Comparison of ENCODE assay signal across 8 cellular contexts in genomic region chr15:65305144-65305758, GRCh38. TPM values are rescaled to one million over a fixed set of nuclear protein-coding genes. Genes with fewer than 3 reads are reported as not detected.
DNase-seq lines count a peak whose midpoint lies in the region; ATAC-seq and TF ChIP-seq lines count a peak whose summit lies in the region.

No MANE protein-coding gene starts in this region.

- no peaks in the 10 kb centered on the region for H3K9me3 Mint-ChIP-seq in T-helper 2 cell treated with Interferon-gamma antibody and Interleukin-4, amounts not matched to agents 5 μg/mL and 100 μg/mL, for 36 hours

- H3K36me3 ChIP-seq in SJSA1 (no peaks in the 10 kb centered on the region), sigmoid colon (no peaks in the 10 kb centered on the region)

- no peaks in the 10 kb centered on the region for H3K9me3 ChIP-seq in SJSA1 (replicated peaks)
- no peaks in the 10 kb centered on the region for H3K9me3 ChIP-seq in sigmoid colon

- no peak for DNase-seq in T-helper 2 cell treated with Interferon-gamma antibody and Interleukin-4, amounts not matched to agents 5 μg/mL and 100 μg/mL, for 36 hours (ENCODE audit: low spot score)
- DNase-seq in T-helper 2 cell (no peak), SJSA1 (ENCODE audit: low read depth in 1 of 2, low spot score in 2 of 2) (no peak), fibroblast of the aortic adventitia (ENCODE audit: low read depth) (no peak), sigmoid colon (no peak), SHP77 (lab: John Stamatoyannopoulos, UW) (no peak), NCI-H446 treated with DMSO at 0.1 percent for 48 hours (lab: John Stamatoyannopoulos, UW) (no peak)

- peak overlapping the region; percentile 100 for H3K27ac ChIP-seq in SJSA1
- H3K27ac ChIP-seq in sigmoid colon, result peak overlapping the region; percentile 88 to 93 (median 90)

- no peaks in the 10 kb centered on the region for H3K36me3 Mint-ChIP-seq in T-helper 2 cell treated with Interferon-gamma antibody and Interleukin-4, amounts not matched to agents 5 μg/mL and 100 μg/mL, for 36 hours (ENCODE audit: low read depth)

- WGBS in sigmoid colon, 2 donors, result 32 to 51% methylated on average over 14 of the region's 14 CpGs

- H3K4me3 ChIP-seq in SJSA1, result no peak overlapping the region
- peak overlapping the region; percentile 11 for H3K4me3 ChIP-seq in fibroblast of the aortic adventitia (ENCODE audit: low read depth, low read length)
- H3K4me3 ChIP-seq in sigmoid colon, result peak overlapping the region in 3 of 4 donors; percentile 21 to 57 (median 56)

- TF ChIP-seq CTCF in fibroblast of the aortic adventitia (IDR thresholded peaks at IDR 0.05; ENCODE audit: insufficient read depth, low read length), result no peak
- TF ChIP-seq CTCF in sigmoid colon (IDR thresholded peaks at IDR 0.05), result no peak

- no peak for TF ChIP-seq POLR2A in sigmoid colon (IDR thresholded peaks at IDR 0.05)

- H3K4me3 Mint-ChIP-seq in T-helper 2 cell treated with Interferon-gamma antibody and Interleukin-4, amounts not matched to agents 5 μg/mL and 100 μg/mL, for 36 hours, result peak overlapping the region; percentile 98

- H3K27me3 ChIP-seq in SJSA1 (replicated peaks), result no peaks in the 10 kb centered on the region; the same call in 1 of the 2 replicates
- H3K27me3 ChIP-seq in sigmoid colon, result no peaks in the 10 kb centered on the region

- intact Hi-C loops in sigmoid colon (cut with DNase I), result no loop called here

- no peak for ATAC-seq in GM18870 (IDR thresholded peaks at IDR 0.05; ENCODE audit: unreplicated experiment)

- H3K4me1 Mint-ChIP-seq in T-helper 2 cell treated with Interferon-gamma antibody and Interleukin-4, amounts not matched to agents 5 μg/mL and 100 μg/mL, for 36 hours (ENCODE audit: low read depth), result peaks cover 30% of the 10 kb centered on the region

- H3K4me1 ChIP-seq in SJSA1 (replicated peaks) (peaks cover 8% of the 10 kb centered on the region), sigmoid colon (peaks cover 0 to 19% (median 15%) of the 10 kb centered on the region in 4 donors)

- H3K27ac Mint-ChIP-seq in T-helper 2 cell treated with Interferon-gamma antibody and Interleukin-4, amounts not matched to agents 5 μg/mL and 100 μg/mL, for 36 hours, result peak overlapping the region; percentile 97

- H3K27me3 Mint-ChIP-seq in T-helper 2 cell treated with Interferon-gamma antibody and Interleukin-4, amounts not matched to agents 5 μg/mL and 100 μg/mL, for 36 hours (ENCODE audit: low read depth), result peaks cover 6% of the 10 kb centered on the region

- TF ChIP-seq EP300 in sigmoid colon (IDR thresholded peaks at IDR 0.05), result no peak

RNA-seq across cellular contexts. Expression of gene RNU5B-1, which starts 0.8 kb away (rescaled TPM):
- total RNA-seq in SJSA1 (2014; rRNA removed; shearing (Covaris generic)), result not detected in 2 replicates
- not detected in 2 replicates for total RNA-seq in fibroblast of the aortic adventitia (ENCODE audit: low replicate concordance)
- total RNA-seq in sigmoid colon, result not detected
- polyA plus RNA-seq in sigmoid colon, result not detected

RNA-seq across cellular contexts. Expression of gene RNU5A-1, which starts 9.4 kb away (rescaled TPM):
- not detected in 2 replicates for total RNA-seq in SJSA1 (2014; rRNA removed; shearing (Covaris generic))
- total RNA-seq in fibroblast of the aortic adventitia (ENCODE audit: low replicate concordance), result not detected in 2 replicates
- not detected for total RNA-seq in sigmoid colon
- not detected for polyA plus RNA-seq in sigmoid colon

RNA-seq across cellular contexts. Expression of gene PARP16, which starts 18.6 kb away (rescaled TPM):
- total RNA-seq in SJSA1 (2014; rRNA removed; shearing (Covaris generic)), result 3.0 and 7.4 TPM in 2 replicates
- total RNA-seq in fibroblast of the aortic adventitia (ENCODE audit: low replicate concordance) (2.0 and 4.7 TPM in 2 replicates), sigmoid colon (10 to 100 TPM in 2 of 4 donors, 1 to 10 TPM in 2; 4.4 to 12.5 (median 10.4) TPM)
- polyA plus RNA-seq in sigmoid colon, result 10 to 100 TPM in 1 of 3 donors, 1 to 10 TPM in 2; 5.5 to 10.2 (median 8.4) TPM
